11 cellular contexts compared by ENCODE assay signal in the genomic region with DNA sequence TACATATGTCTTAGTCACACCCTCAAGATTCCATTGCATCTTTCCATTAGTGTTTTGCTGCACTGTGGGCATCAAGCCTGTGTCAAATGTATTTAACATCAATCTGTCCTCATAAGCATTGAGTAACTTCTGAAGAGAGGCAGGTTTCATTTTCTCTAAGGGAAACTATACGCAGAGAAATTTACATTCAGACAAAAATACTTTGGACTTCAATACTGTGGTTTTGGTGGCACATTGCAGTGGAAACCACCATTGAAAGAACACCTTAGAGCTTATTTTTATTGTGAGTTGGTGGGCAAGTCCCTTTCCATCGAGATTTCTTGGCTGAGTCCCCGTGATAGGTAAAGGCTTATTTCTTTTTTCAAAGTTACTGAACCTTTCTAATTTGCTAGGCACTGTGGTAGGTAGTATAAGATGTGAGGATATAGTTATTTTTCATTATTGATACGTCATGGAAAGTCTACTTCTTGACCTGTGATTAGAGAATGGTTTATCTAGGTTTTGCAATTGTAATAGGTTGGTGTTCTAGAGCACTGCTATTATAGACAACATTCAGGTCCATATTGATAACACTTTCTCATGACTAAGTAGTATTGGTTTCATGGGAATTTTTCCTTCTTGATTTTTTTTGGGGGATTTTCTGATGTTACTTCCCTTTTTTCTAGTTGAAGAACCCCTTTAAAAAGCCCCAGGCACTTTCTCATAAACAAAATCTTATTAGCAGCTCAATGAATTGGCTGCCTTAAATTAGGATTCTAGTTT.
DNase-seq lines count a peak whose midpoint lies in the region; ATAC-seq and TF ChIP-seq lines count a peak whose summit lies in the region.
"Had no signal": no experiment of that assay in that cellular context is flagged by ENCODE, and none has a peak within 500 bp of the region (broad histone marks: within the 10 kb centered on the region; RNA-seq: fewer than 3 reads in every experiment).

No MANE protein-coding gene starts in this region.

- H3K9me3 ChIP-seq in CD4-positive, alpha-beta T cell (ENCODE audit: control insufficient read depth, low read length) = no peaks in the 10 kb centered on the region
- H3K9me3 ChIP-seq in OCI-LY7 (ENCODE audit: low read length) = no peaks in the 10 kb centered on the region
- H3K9me3 ChIP-seq: heart right ventricle had no signal

- peak; percentile 92 for ATAC-seq in GM18867 (IDR thresholded peaks at IDR 0.05; ENCODE audit: unreplicated experiment)
- ATAC-seq in HG02642 (IDR thresholded peaks at IDR 0.05; ENCODE audit: poor library complexity, unreplicated experiment) = peak; percentile 93
- ATAC-seq in CD4-positive, alpha-beta T cell (ENCODE audit: poor library complexity) = no peak
- ATAC-seq: heart right ventricle had no signal

- no peaks in the 10 kb centered on the region for H4K20me1 ChIP-seq in OCI-LY7 (ENCODE audit: insufficient read depth, low read length)

- H2AFZ ChIP-seq in ACC112 (ENCODE audit: low read length, unreplicated experiment) (peak overlapping the region; percentile 4), OCI-LY7 (ENCODE audit: low read length) (no peak overlapping the region)

- peaks cover 2% of the 10 kb centered on the region for H3K36me3 Mint-ChIP-seq in IgD-negative memory B cell
- no peaks in the 10 kb centered on the region for H3K36me3 Mint-ChIP-seq in CD4-positive, alpha-beta T cell (ENCODE audit: low read depth)

- CTCF ChIA-PET in CD4-positive, alpha-beta T cell (lab: Charles Lee) = no interaction called here
- CTCF ChIA-PET in OCI-LY7 (lab: Charles Lee; ENCODE audit: unreplicated experiment) = no interaction called here

- peak overlapping the region; percentile 39 to 89 (median 80) for H3K4me3 Mint-ChIP-seq in IgD-negative memory B cell
- no peak overlapping the region for H3K4me3 Mint-ChIP-seq in CD4-positive, alpha-beta T cell

- peak overlapping the region; percentile 70 to 91 (median 83) for H3K27ac Mint-ChIP-seq in IgD-negative memory B cell
- no peak overlapping the region for H3K27ac Mint-ChIP-seq in CD4-positive, alpha-beta T cell

- H3K4me1 ChIP-seq in ACC112 (ENCODE audit: control insufficient read depth, insufficient read depth, low read length, unreplicated experiment) (peaks cover 8% of the 10 kb centered on the region), OCI-LY7 (ENCODE audit: insufficient read depth, low read length, poor library complexity, severe bottlenecking) (no peaks in the 10 kb centered on the region)
- H3K4me1 ChIP-seq: heart right ventricle had no signal

- no peaks in the 10 kb centered on the region for H3K27me3 ChIP-seq in ACC112 (ENCODE audit: insufficient read depth, low read length)
- peaks cover 3% of the 10 kb centered on the region for H3K27me3 ChIP-seq in CD4-positive, alpha-beta T cell (ENCODE audit: control insufficient read depth, insufficient read depth, low read length)

- intact Hi-C loops in CD4-positive, alpha-beta T cell (cut with DNase I, micrococcal nuclease) = no loop called here
- intact Hi-C loops in OCI-LY7 (cut with micrococcal nuclease; ENCODE audit: unreplicated experiment) = loop anchor here (10.0 kb wide), 1 partner anchor 1824 kb away; no protein-coding TSS in a partner anchor

- POLR2A ChIA-PET in CD4-positive, alpha-beta T cell (lab: Charles Lee) = no interaction called here
- POLR2A ChIA-PET in OCI-LY7 (lab: Charles Lee) = interaction anchor here (0.6 to 1.0 kb wide), 2 partner anchors 46 to 117 kb away, joined by 3 to 4 read pairs; no protein-coding TSS in a partner anchor

- no peaks in the 10 kb centered on the region for H3K36me3 ChIP-seq in ACC112 (ENCODE audit: insufficient read depth, low read length)
- H3K36me3 ChIP-seq in OCI-LY7 (ENCODE audit: insufficient read depth, low read length) = no peaks in the 10 kb centered on the region
- H3K36me3 ChIP-seq: heart right ventricle had no signal

- no peak overlapping the region for H3K4me2 ChIP-seq in OCI-LY7 (ENCODE audit: low read length)

- no peaks in the 10 kb centered on the region for H3K9me2 ChIP-seq in OCI-LY7 (ENCODE audit: insufficient read depth, low read length)

- DNase-seq in CD4-positive, alpha-beta T cell = no peak
- DNase-seq in COLO668 (lab: John Stamatoyannopoulos, UW; ENCODE audit: unreplicated experiment) (no peak), amniotic stem cell (lab: John Stamatoyannopoulos, UW) (no peak), OCI-LY7 (ENCODE audit: low spot score) (no peak)
- DNase-seq: DMS 273 treated with DMSO at 0.1 percent for 48 hours, heart right ventricle had no signal

- no peak for TF ChIP-seq CTCF in CD4-positive, alpha-beta T cell (IDR thresholded peaks at IDR 0.05)
- no peak for TF ChIP-seq CTCF in OCI-LY7 (conservative IDR thresholded peaks at IDR 0.05; ENCODE audit: low read length)

- no TSS peak for BruUV-seq in OCI-LY7 (replicated peaks; lab: Mats Ljungman, UMichigan)

- peaks cover 18 to 22% (median 21%) of the 10 kb centered on the region in 3 donors for H3K4me1 Mint-ChIP-seq in IgD-negative memory B cell
- no peaks in the 10 kb centered on the region for H3K4me1 Mint-ChIP-seq in CD4-positive, alpha-beta T cell (ENCODE audit: low read depth)

- no peaks in the 10 kb centered on the region for H3K79me2 ChIP-seq in ACC112 (ENCODE audit: control insufficient read depth, insufficient read depth, low read length, unreplicated experiment)
- no peaks in the 10 kb centered on the region for H3K79me2 ChIP-seq in OCI-LY7 (ENCODE audit: insufficient read depth, low read depth, low read length)

- H3K27me3 Mint-ChIP-seq in IgD-negative memory B cell = no peaks in the 10 kb centered on the region
- H3K27me3 Mint-ChIP-seq in CD4-positive, alpha-beta T cell = peaks cover 36% of the 10 kb centered on the region

- H3K27ac ChIP-seq in ACC112 (ENCODE audit: low read depth, low read length) (no peak overlapping the region), OCI-LY7 (ENCODE audit: low read depth, low read length, poor library complexity, severe bottlenecking) (no peak overlapping the region)
- no peak overlapping the region for H3K27ac ChIP-seq in CD4-positive, alpha-beta T cell (ENCODE audit: low read depth, low read length)
- H3K27ac ChIP-seq: heart right ventricle, SK-N-MC had no signal

- H3K4me3 ChIP-seq in ACC112 (ENCODE audit: low read depth, low read length) (peak overlapping the region; percentile 22; the same call in 1 of the 2 replicates), OCI-LY7 (ENCODE audit: low read depth, low read length, poor library complexity, severe bottlenecking) (no peak overlapping the region)
- H3K4me3 ChIP-seq: heart right ventricle, SK-N-MC had no signal

- H3K9me3 Mint-ChIP-seq in IgD-negative memory B cell = peaks cover 0 to under 1% (median 0%) of the 10 kb centered on the region in 3 donors
- no peaks in the 10 kb centered on the region for H3K9me3 Mint-ChIP-seq in CD4-positive, alpha-beta T cell
